In genomic region chr3:39146611-39147373, GRCh38 we compare ENCODE assay signal across 1 cellular context.
TF ChIP-seq lines count a peak whose summit lies in the region.

No MANE protein-coding gene starts in this region.

TF ChIP-seq in A549, 52 proteins besides CTCF, POLR2A, EP300 and RAD21 (continued from another document):
- TF ChIP-seq REST (IDR thresholded peaks at IDR 0.05): no peak
- no peak for TF ChIP-seq PHF8 (IDR thresholded peaks at IDR 0.05; ENCODE audit: borderline replicate concordance, low read depth)
- no peak for TF ChIP-seq BHLHE40 (IDR thresholded peaks at IDR 0.05; ENCODE audit: low read depth, low read length)
- TF ChIP-seq ATOH8 (CRISPR knock-in tag; IDR thresholded peaks at IDR 0.05; ENCODE audit: low read depth): peak; percentile 51; the same call in 1 of the 2 replicates
- 0 out of 2 replicates have a peak, but pooled peaks have one; percentile 43 for TF ChIP-seq RARB (CRISPR knock-in tag; IDR thresholded peaks at IDR 0.05)
- TF ChIP-seq MAZ (IDR thresholded peaks at IDR 0.05; ENCODE audit: borderline replicate concordance, low read depth, low read length): no peak
- TF ChIP-seq GATA3 (IDR thresholded peaks at IDR 0.05; ENCODE audit: borderline replicate concordance): peak; percentile 93
- TF ChIP-seq HOXA7 (CRISPR knock-in tag; IDR thresholded peaks at IDR 0.05): no peak
- no peak for TF ChIP-seq RNF2 (IDR thresholded peaks at IDR 0.05; ENCODE audit: borderline replicate concordance, low read depth)
- TF ChIP-seq CEBPB (IDR thresholded peaks at IDR 0.05): peak in 1 of 2 experiments; percentile 13; a peak in 1 of 4 replicates
- peak; percentile 87 for TF ChIP-seq MAX (IDR thresholded peaks at IDR 0.05)
- peak; percentile 47; the same call in 2 of the 3 replicates for TF ChIP-seq SMC3 (IDR thresholded peaks at IDR 0.05)
- peak; percentile 49; the same call in 1 of the 3 replicates for TF ChIP-seq BCL3 (IDR thresholded peaks at IDR 0.05)
- peak in 1 of 2 experiments; percentile 77; a peak in 3 of 5 replicates for TF ChIP-seq JUN (IDR thresholded peaks at IDR 0.05)
- TF ChIP-seq USF2 (IDR thresholded peaks at IDR 0.05): no peak
TF ChIP-seq in A549: peak in this region for 10.
